ENCODE assay signal across 31 cellular contexts in the genomic region with DNA sequence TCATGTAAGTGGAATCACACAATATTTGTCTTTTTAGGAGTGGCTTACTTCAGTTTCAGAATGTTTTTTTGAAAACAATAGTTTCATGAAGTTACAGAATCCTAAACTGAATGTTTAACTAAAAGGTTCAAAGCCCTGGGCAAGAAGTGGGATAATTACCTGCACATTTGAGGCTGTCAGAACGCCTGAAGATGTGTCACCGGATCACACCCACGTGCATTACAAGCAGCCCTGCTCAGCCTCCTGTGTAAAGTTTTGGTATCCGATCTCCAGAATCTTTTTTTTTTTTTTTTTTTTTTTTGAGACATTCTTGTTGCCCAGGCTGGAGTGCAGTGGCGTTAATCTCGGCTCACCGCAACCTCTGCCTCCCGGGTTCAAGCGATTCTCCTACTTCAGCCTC. TPM values are rescaled to one million over a fixed set of nuclear protein-coding genes. Genes with fewer than 3 reads are reported as not detected.
"Had no signal": no experiment of that assay in that cellular context is flagged by ENCODE, and none has a peak within 500 bp of the region (broad histone marks: within the 10 kb centered on the region; RNA-seq: fewer than 3 reads in every experiment).

No MANE protein-coding gene starts in this region.

- H3K36me3 Mint-ChIP-seq: activated naive CD4-positive, alpha-beta T cell treated with anti-CD3 and anti-CD28 coated beads, Interleukin-2, amount 10 ng/mL, durations not matched to agents 7 days and 5 days; activated naive CD4-positive, alpha-beta T cell treated with anti-CD3 and anti-CD28 coated beads, Interleukin-2, amount 50 U/mL, for 72 hours; activated naive CD8-positive, alpha-beta T cell treated with anti-CD3 and anti-CD28 coated beads, Interleukin-2, amount 10 ng/mL, durations not matched to agents 7 days and 5 days; brain; WTC11 had no signal

- ATAC-seq: activated naive CD4-positive, alpha-beta T cell treated with anti-CD3 and anti-CD28 coated beads, Interleukin-2, amount 50 U/mL, for 72 hours; activated T-cell treated with anti-CD3 and anti-CD28 coated beads, Interleukin-2, amount 50 U/mL, for 72 hours; esophagus mucosa; foreskin keratinocyte; gastrocnemius medialis; WTC11 had no signal

- H3K4me1 Mint-ChIP-seq: activated CD4-positive, alpha-beta memory T cell treated with anti-CD3 and anti-CD28 coated beads, Interleukin-2, amount 10 ng/mL, durations not matched to agents 7 days and 5 days; activated CD4-positive, alpha-beta T cell treated with anti-CD3 and anti-CD28 coated beads, Interleukin-2, amount 10 ng/mL, durations not matched to agents 7 days and 5 days; activated naive CD4-positive, alpha-beta T cell treated with anti-CD3 and anti-CD28 coated beads, Interleukin-2, amount 10 ng/mL, durations not matched to agents 7 days and 5 days; activated naive CD8-positive, alpha-beta T cell treated with anti-CD3 and anti-CD28 coated beads, Interleukin-2, amount 10 ng/mL, durations not matched to agents 7 days and 5 days had no signal

- H3K9me3 ChIP-seq: ascending aorta, breast epithelium, colonic mucosa, gastrocnemius medialis had no signal

- H3K4me3 ChIP-seq: ascending aorta, breast epithelium, cardiac muscle cell, colonic mucosa, gastrocnemius medialis had no signal

- H3K4me3 Mint-ChIP-seq: activated CD4-positive, alpha-beta memory T cell treated with anti-CD3 and anti-CD28 coated beads, Interleukin-2, amount 10 ng/mL, durations not matched to agents 7 days and 5 days; activated CD4-positive, alpha-beta T cell treated with anti-CD3 and anti-CD28 coated beads, Interleukin-2, amount 10 ng/mL, durations not matched to agents 7 days and 5 days; activated naive CD4-positive, alpha-beta T cell treated with anti-CD3 and anti-CD28 coated beads, Interleukin-2, amount 10 ng/mL, durations not matched to agents 7 days and 5 days; activated naive CD8-positive, alpha-beta T cell treated with anti-CD3 and anti-CD28 coated beads, Interleukin-2, amount 10 ng/mL, durations not matched to agents 7 days and 5 days; activated T-cell treated with anti-CD3 and anti-CD28 coated beads, Interleukin-2, amount 50 U/mL, for 24 hours; activated T-cell treated with anti-CD3 and anti-CD28 coated beads, Interleukin-2, amount 50 U/mL, for 72 hours; dendritic cell treated with granulocyte-macrophage colony-stimulating factor and Interleukin-4, amounts not matched to agents 40 ng/mL and 50 ng/mL, for 4 days; endodermal cell; WTC11 had no signal

- H3K27ac Mint-ChIP-seq: activated CD4-positive, alpha-beta memory T cell treated with anti-CD3 and anti-CD28 coated beads, Interleukin-2, amount 10 ng/mL, durations not matched to agents 7 days and 5 days; activated CD4-positive, alpha-beta T cell treated with anti-CD3 and anti-CD28 coated beads, Interleukin-2, amount 10 ng/mL, durations not matched to agents 7 days and 5 days; activated naive CD4-positive, alpha-beta T cell treated with anti-CD3 and anti-CD28 coated beads, Interleukin-2, amount 10 ng/mL, durations not matched to agents 7 days and 5 days; activated naive CD4-positive, alpha-beta T cell treated with anti-CD3 and anti-CD28 coated beads, Interleukin-2, amount 50 U/mL, for 72 hours; activated naive CD8-positive, alpha-beta T cell treated with anti-CD3 and anti-CD28 coated beads, Interleukin-2, amount 10 ng/mL, durations not matched to agents 7 days and 5 days; activated T-cell treated with anti-CD3 and anti-CD28 coated beads, Interleukin-2, amount 50 U/mL, for 24 hours; activated T-cell treated with anti-CD3 and anti-CD28 coated beads, Interleukin-2, amount 50 U/mL, for 72 hours; dendritic cell treated with granulocyte-macrophage colony-stimulating factor and Interleukin-4, amounts not matched to agents 40 ng/mL and 50 ng/mL, for 4 days; endodermal cell; WTC11 had no signal

- H3K36me3 ChIP-seq: ascending aorta, breast epithelium, cardiac muscle cell, colonic mucosa, gastrocnemius medialis had no signal

- H3K9me3 Mint-ChIP-seq: activated CD4-positive, alpha-beta memory T cell treated with anti-CD3 and anti-CD28 coated beads, Interleukin-2, amount 10 ng/mL, durations not matched to agents 7 days and 5 days; activated CD4-positive, alpha-beta T cell treated with anti-CD3 and anti-CD28 coated beads, Interleukin-2, amount 10 ng/mL, durations not matched to agents 7 days and 5 days; activated naive CD4-positive, alpha-beta T cell treated with anti-CD3 and anti-CD28 coated beads, Interleukin-2, amount 10 ng/mL, durations not matched to agents 7 days and 5 days; activated naive CD4-positive, alpha-beta T cell treated with anti-CD3 and anti-CD28 coated beads, Interleukin-2, amount 50 U/mL, for 72 hours; activated naive CD8-positive, alpha-beta T cell treated with anti-CD3 and anti-CD28 coated beads, Interleukin-2, amount 10 ng/mL, durations not matched to agents 7 days and 5 days; activated T-cell treated with anti-CD3 and anti-CD28 coated beads, Interleukin-2, amount 50 U/mL, for 24 hours; activated T-cell treated with anti-CD3 and anti-CD28 coated beads, Interleukin-2, amount 50 U/mL, for 72 hours; brain; dendritic cell treated with granulocyte-macrophage colony-stimulating factor and Interleukin-4, amounts not matched to agents 40 ng/mL and 50 ng/mL, for 4 days; endodermal cell; WTC11 had no signal

- DNase-seq: activated CD4-positive, alpha-beta memory T cell treated with anti-CD3 and anti-CD28 coated beads, Interleukin-2, amount 10 ng/mL, durations not matched to agents 7 days and 5 days; activated CD4-positive, alpha-beta T cell treated with anti-CD3 and anti-CD28 coated beads for 1 hour; activated CD4-positive, alpha-beta T cell treated with anti-CD3 and anti-CD28 coated beads for 4 hours; activated CD4-positive, alpha-beta T cell treated with anti-CD3 and anti-CD28 coated beads, Interleukin-2, amount 10 ng/mL, durations not matched to agents 7 days and 5 days; activated CD4-positive, alpha-beta T cell treated with anti-CD3 and anti-CD28 coated beads, Interleukin-2, amount 50 U/mL, for 4 hours; activated CD8-positive, alpha-beta memory T cell treated with anti-CD3 and anti-CD28 coated beads, Interleukin-2, amount 50 U/mL, for 48 hours; activated gamma-delta T cell; activated naive CD4-positive, alpha-beta T cell; activated naive CD4-positive, alpha-beta T cell treated with anti-CD3 and anti-CD28 coated beads, Interleukin-2, amount 10 ng/mL, durations not matched to agents 7 days and 5 days; activated naive CD8-positive, alpha-beta T cell treated with anti-CD3 and anti-CD28 coated beads, Interleukin-2, amount 10 ng/mL, durations not matched to agents 7 days and 5 days; activated T-cell treated with anti-CD3 and anti-CD28 coated beads for 4 hours; activated T-cell treated with anti-CD3 and anti-CD28 coated beads, Interleukin-2, amount 50 U/mL, for 24 hours; activated T-cell treated with anti-CD3 and anti-CD28 coated beads, Interleukin-2, amount 50 U/mL, for 72 hours; central memory CD4-positive, alpha-beta T cell; cerebellar nuclear complex; colonic mucosa; dorsolateral prefrontal cortex; effector memory CD4-positive, alpha-beta T cell; endodermal cell; foreskin keratinocyte; gastrocnemius medialis; T-helper 2 cell had no signal

- H3K4me1 ChIP-seq: ascending aorta, breast epithelium, colonic mucosa, foreskin keratinocyte had no signal

- H3K27ac ChIP-seq: ascending aorta, breast epithelium, cardiac muscle cell, colonic mucosa, foreskin keratinocyte, gastrocnemius medialis, VCaP had no signal

RNA-seq across cellular contexts. Expression of gene EML1, which starts 12.8 kb away (rescaled TPM):
- total RNA-seq: activated CD4-positive, alpha-beta memory T cell treated with anti-CD3 and anti-CD28 coated beads, Interleukin-2, amount 10 ng/mL, durations not matched to agents 7 days and 5 days had no signal
